Comparison of ENCODE assay signal across 8 cellular contexts in the genomic region with DNA sequence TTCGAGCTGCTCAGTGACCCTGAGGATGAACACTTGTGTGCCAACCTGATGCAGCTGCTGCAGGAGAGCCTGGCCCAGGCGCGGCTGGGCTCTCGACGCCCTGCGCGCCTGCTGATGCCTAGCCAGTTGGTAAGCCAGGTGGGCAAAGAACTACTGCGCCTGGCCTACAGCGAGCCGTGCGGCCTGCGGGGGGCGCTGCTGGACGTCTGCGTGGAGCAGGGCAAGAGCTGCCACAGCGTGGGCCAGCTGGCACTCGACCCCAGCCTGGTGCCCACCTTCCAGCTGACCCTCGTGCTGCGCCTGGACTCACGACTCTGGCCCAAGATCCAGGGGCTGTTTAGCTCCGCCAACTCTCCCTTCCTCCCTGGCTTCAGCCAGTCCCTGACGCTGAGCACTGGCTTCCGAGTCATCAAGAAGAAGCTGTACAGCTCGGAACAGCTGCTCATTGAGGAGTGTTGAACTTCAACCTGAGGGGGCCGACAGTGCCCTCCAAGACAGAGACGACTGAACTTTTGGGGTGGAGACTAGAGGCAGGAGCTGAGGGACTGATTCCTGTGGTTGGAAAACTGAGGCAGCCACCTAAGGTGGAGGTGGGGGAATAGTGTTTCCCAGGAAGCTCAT. TPM values are rescaled to one million over a fixed set of nuclear protein-coding genes. Genes with fewer than 3 reads are reported as not detected.
DNase-seq lines count a peak whose midpoint lies in the region; ATAC-seq and TF ChIP-seq lines count a peak whose summit lies in the region.

No MANE protein-coding gene starts in this region.

- TF ChIP-seq POLR2A in GM19099 (IDR thresholded peaks at IDR 0.05; ENCODE audit: extremely low read depth, insufficient read length, low read depth): peak; percentile 26
- peak; percentile 19 for TF ChIP-seq POLR2A in ovary (IDR thresholded peaks at IDR 0.05)

- no peaks in the 10 kb centered on the region for H3K9me3 ChIP-seq in ovary

- 5 to 9% (median 6%) methylated on average over 19 to 26 of the region's 26 CpGs for WGBS in ovary, 3 donors

- no peaks in the 10 kb centered on the region for H3K27me3 ChIP-seq in ovary

- no peaks in the 10 kb centered on the region for H3K9me3 Mint-ChIP-seq in activated naive CD4-positive, alpha-beta T cell treated with anti-CD3 and anti-CD28 coated beads, Interleukin-2, amount 50 U/mL, for 72 hours

- H3K4me1 ChIP-seq in ovary (ENCODE audit: insufficient read depth): peaks cover 6% of the 10 kb centered on the region

- TF ChIP-seq EP300 in ovary (IDR thresholded peaks at IDR 0.05): no peak

- DNase-seq in AG08396 (ENCODE audit: low spot score): peak; percentile 59
- peak; percentile 44 for DNase-seq in RPMI7951 (ENCODE audit: low read depth)
- peak in 1 of 2 donors; percentile 66 for DNase-seq in activated naive CD4-positive, alpha-beta T cell treated with anti-CD3 and anti-CD28 coated beads, Interleukin-2, amount 50 U/mL, for 72 hours (ENCODE audit: low spot score in 2 of 2)
- DNase-seq in Right ventricle myocardium superior: peak; percentile 83
- peak; percentile 77 to 87 (median 82) for DNase-seq in ovary

- H3K27ac ChIP-seq in ovary: peak overlapping the region; percentile 89 to 92

- H3K27ac Mint-ChIP-seq in activated naive CD4-positive, alpha-beta T cell treated with anti-CD3 and anti-CD28 coated beads, Interleukin-2, amount 50 U/mL, for 72 hours: peak overlapping the region; percentile 98 to 100

- H3K4me3 ChIP-seq in ovary: peak overlapping the region; percentile 77

- TF ChIP-seq CTCF in ovary (IDR thresholded peaks at IDR 0.05): peak; percentile 28 to 81 (median 67)

- peaks cover 42 to 50% of the 10 kb centered on the region in 2 donors for H3K36me3 Mint-ChIP-seq in activated naive CD4-positive, alpha-beta T cell treated with anti-CD3 and anti-CD28 coated beads, Interleukin-2, amount 50 U/mL, for 72 hours

- intact Hi-C loops in Right ventricle myocardium superior (cut with DNase I) (loop anchor here (10.0 kb wide), 1 partner anchor 50 kb away; no protein-coding TSS in a partner anchor), ovary (cut with DNase I) (loop anchor here in 3 of 4 donors (1.0 to 10.0 kb wide), 4 partner anchors 50 to 62 kb away; partner anchors contain the start of genes ANAPC16 (in 1 of the 3) and ASCC1 (in 1 of the 3))

- no peaks in the 10 kb centered on the region for H3K36me3 ChIP-seq in ovary

- ATAC-seq in activated naive CD4-positive, alpha-beta T cell treated with anti-CD3 and anti-CD28 coated beads, Interleukin-2, amount 50 U/mL, for 72 hours: peak in 1 of 2 donors; percentile 4
- ATAC-seq in Right ventricle myocardium superior (ENCODE audit: poor library complexity): peak; percentile 32
- no peak for ATAC-seq in HG02885 (IDR thresholded peaks at IDR 0.05; ENCODE audit: poor library complexity, unreplicated experiment)
- ATAC-seq in GM21737 (IDR thresholded peaks at IDR 0.05; ENCODE audit: unreplicated experiment): no peak

RNA-seq across cellular contexts. Expression of gene DDIT4, which starts 1.1 kb away (rescaled TPM):
- 138 and 156 TPM in 2 replicates for total RNA-seq in RPMI7951 (2014; rRNA removed; shearing (Covaris generic))
- total RNA-seq in activated naive CD4-positive, alpha-beta T cell treated with anti-CD3 and anti-CD28 coated beads, Interleukin-2, amount 50 U/mL, for 72 hours: 1,000 to 10,000 TPM; 1,025 to 1,076 TPM
- total RNA-seq in Right ventricle myocardium superior (54.8 TPM), ovary (1,000 to 10,000 TPM in 2 of 7 donors, 100 to 1,000 TPM in 5; 229 to 1,952 (median 524) TPM)
- polyA plus RNA-seq in ovary: 100 to 1,000 TPM in 1 of 2 donors, 10 to 100 TPM in 1; 46.6 to 529 TPM

RNA-seq across cellular contexts. Expression of gene ASCC1, which starts 58.8 kb away (rescaled TPM):
- 33.3 and 40.3 TPM in 2 replicates for total RNA-seq in RPMI7951 (2014; rRNA removed; shearing (Covaris generic))
- 10 to 100 TPM; 65.5 to 87.6 TPM for total RNA-seq in activated naive CD4-positive, alpha-beta T cell treated with anti-CD3 and anti-CD28 coated beads, Interleukin-2, amount 50 U/mL, for 72 hours
- 32.0 TPM for total RNA-seq in Right ventricle myocardium superior
- total RNA-seq in ovary: 10 to 100 TPM; 21.6 to 53.5 (median 31.1) TPM
- polyA plus RNA-seq in ovary: 10 to 100 TPM; 22.5 to 53.9 TPM

RNA-seq across cellular contexts. Expression of gene ANAPC16, which starts 59.0 kb away (rescaled TPM):
- 53.6 and 70.4 TPM in 2 replicates for total RNA-seq in RPMI7951 (2014; rRNA removed; shearing (Covaris generic))
- 100 to 1,000 TPM in 1 of 2 donors, 10 to 100 TPM in 1; 88.2 to 107 TPM for total RNA-seq in activated naive CD4-positive, alpha-beta T cell treated with anti-CD3 and anti-CD28 coated beads, Interleukin-2, amount 50 U/mL, for 72 hours
- total RNA-seq in Right ventricle myocardium superior (242 TPM), ovary (100 to 1,000 TPM in 5 of 7 donors, 10 to 100 TPM in 2; 71.6 to 136 (median 112) TPM)
- 100 to 1,000 TPM; 154 to 160 TPM for polyA plus RNA-seq in ovary
